ENCODE assay signal across 17 cellular contexts in the genomic region with DNA sequence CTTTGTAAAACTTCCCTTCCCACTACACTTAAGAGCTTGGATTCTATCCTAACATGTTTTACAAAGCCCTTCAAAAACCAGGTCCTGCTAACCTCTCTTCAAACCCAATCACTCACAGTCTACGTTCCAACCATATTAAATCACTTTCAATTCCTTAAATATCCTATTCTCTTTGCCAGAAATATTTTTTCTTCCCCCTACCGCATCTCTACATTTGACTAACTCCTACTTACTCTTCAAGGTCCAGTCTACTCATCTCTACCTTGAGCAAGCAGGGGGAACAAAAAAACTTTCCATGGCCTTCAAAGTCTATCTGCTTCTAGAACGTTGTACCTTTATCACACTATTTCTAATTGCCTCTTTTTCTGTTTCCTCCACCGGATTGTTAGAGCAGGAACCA.
"Had no signal": no experiment of that assay in that cellular context is flagged by ENCODE, and none has a peak within 500 bp of the region (broad histone marks: within the 10 kb centered on the region; RNA-seq: fewer than 3 reads in every experiment).

No MANE protein-coding gene starts in this region.

- ATAC-seq: heart left ventricle; left ventricle myocardium superior; naive thymus-derived CD4-positive, alpha-beta T cell; psoas muscle; right lobe of liver; stimulated activated effector memory CD8-positive, alpha-beta T cell treated with anti-CD3 and anti-CD28 coated beads, Interleukin-12 subunit alpha, Interleukin-12 subunit beta, amount 100 ng/mL, for 72 hours; stimulated activated naive CD8-positive, alpha-beta T cell treated with anti-CD3 and anti-CD28 coated beads, Interleukin-15, amount 100 ng/mL, for 72 hours; upper lobe of right lung had no signal

- DNase-seq: effector CD4-positive, alpha-beta T cell; heart left ventricle; hippocampal formation; left colon; left ventricle myocardium superior; naive thymus-derived CD4-positive, alpha-beta T cell; nephron progenitor cell; psoas muscle; retina; right lobe of liver; stimulated activated CD4-positive, alpha-beta T cell treated with anti-CD3 and anti-CD28 coated beads, Interleukin-4, amount 100 ng/mL, for 1 hour; stimulated activated CD8-positive, alpha-beta memory T cell treated with anti-CD3 and anti-CD28 coated beads, Interleukin-4, amount 100 ng/mL, for 48 hours; stimulated activated naive CD8-positive, alpha-beta T cell treated with anti-CD3 and anti-CD28 coated beads, Interleukin-15, amount 100 ng/mL, for 72 hours; testis; upper lobe of right lung had no signal

- FAIRE-seq: frontal cortex had no signal
